Comparison of ENCODE assay signal across 10 cellular contexts in the genomic region with DNA sequence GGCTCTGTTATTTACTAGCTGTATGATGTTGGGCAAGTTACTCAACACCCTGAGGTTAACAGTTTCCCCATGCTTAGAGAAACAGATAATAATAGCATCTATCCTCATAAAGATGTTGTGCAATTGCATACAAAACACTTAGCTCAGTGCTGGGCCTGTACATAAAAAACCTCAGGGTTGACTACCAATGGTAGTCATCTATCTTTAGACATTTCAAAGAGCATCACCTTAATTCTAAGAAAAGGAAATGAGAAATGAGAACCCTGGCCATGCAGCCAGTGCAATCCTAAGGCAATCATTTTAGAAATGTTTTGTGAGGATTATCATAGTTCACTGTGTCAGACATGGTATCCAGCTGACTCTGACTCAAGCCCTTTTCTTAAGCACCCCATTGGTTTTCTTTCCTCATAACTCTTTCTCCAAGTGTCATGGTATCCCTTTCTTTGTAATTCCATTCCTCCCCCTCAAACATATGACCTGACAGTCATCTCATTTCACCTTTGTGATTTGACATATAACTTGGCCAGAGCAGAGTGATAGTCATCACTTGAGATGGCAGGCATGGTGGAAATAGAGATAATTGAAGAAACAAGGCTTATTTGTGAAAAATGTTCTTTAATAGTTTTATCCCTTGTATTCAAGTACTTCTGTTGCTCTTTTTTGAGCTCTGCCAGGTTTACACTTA. TPM values are rescaled to one million over a fixed set of nuclear protein-coding genes. Genes with fewer than 3 reads are reported as not detected.
DNase-seq lines count a peak whose midpoint lies in the region; ATAC-seq, FAIRE-seq and TF ChIP-seq lines count a peak whose summit lies in the region.
"Had no signal": no experiment of that assay in that cellular context is flagged by ENCODE, and none has a peak within 500 bp of the region (broad histone marks: within the 10 kb centered on the region; RNA-seq: fewer than 3 reads in every experiment).

No MANE protein-coding gene starts in this region.

- TF ChIP-seq POLR2A in A549 (IDR thresholded peaks at IDR 0.05; ENCODE audit: low read length): no peak

- CTCF ChIA-PET in A549 (lab: Yijun Ruan, JAX): interaction anchor here (1.0 to 6.5 kb wide), 5 partner anchors 11 to 1254 kb away, joined by 3 to 59 read pairs (median 4); a partner anchor contains a TSS
- CTCF ChIA-PET in Caco-2 (lab: Charles Lee): interaction anchor here (0.7 kb wide), 2 partner anchors 71 to 351 kb away, joined by 3 to 4 read pairs; no protein-coding TSS in a partner anchor

- H3K27me3 ChIP-seq in lower lobe of right lung (ENCODE audit: low read depth) (no peaks in the 10 kb centered on the region), Caco-2 (replicated peaks; ENCODE audit: control insufficient read depth, insufficient read depth, low read length) (no peaks in the 10 kb centered on the region)

- no peak overlapping the region for H3K27ac ChIP-seq in A549
- H3K27ac ChIP-seq in lower lobe of right lung: peak overlapping the region; percentile 69

- no peak for TF ChIP-seq RAD21 in A549 (conservative IDR thresholded peaks at IDR 0.05 in 1 of 2, IDR thresholded peaks at IDR 0.05 in 1 of 2)

- ATAC-seq in A549: no peak
- ATAC-seq in HG02610 (IDR thresholded peaks at IDR 0.05; ENCODE audit: unreplicated experiment): peak; percentile 48
- ATAC-seq in lower lobe of right lung: peak; percentile 78 to 87
- ATAC-seq in GM19395 (IDR thresholded peaks at IDR 0.05; ENCODE audit: unreplicated experiment): no peak

- no peak for TF ChIP-seq CTCF in A549 (IDR thresholded peaks at IDR 0.05)
- TF ChIP-seq CTCF in lower lobe of right lung (IDR thresholded peaks at IDR 0.05): no peak
- TF ChIP-seq CTCF in Caco-2 (IDR thresholded peaks at IDR 0.05; ENCODE audit: insufficient read depth in 1 of 2, low read depth in 1 of 2, low read length in 1 of 2, severe bottlenecking in 1 of 2, unreplicated experiment in 1 of 2): no peak

- H3K36me3 ChIP-seq in lower lobe of right lung (no peaks in the 10 kb centered on the region), Caco-2 (ENCODE audit: control insufficient read depth, insufficient read depth, low read length) (no peaks in the 10 kb centered on the region)

- H3K9me3 ChIP-seq in A549: no peaks in the 10 kb centered on the region
- H3K9me3 ChIP-seq in lower lobe of right lung: no peaks in the 10 kb centered on the region
- no peaks in the 10 kb centered on the region for H3K9me3 ChIP-seq in Caco-2

- TF ChIP-seq EP300 in A549 (IDR thresholded peaks at IDR 0.05): no peak

- no peaks in the 10 kb centered on the region for H3K36me3 Mint-ChIP-seq in activated T-helper 1 cell treated with anti-CD3 and anti-CD28 coated beads, Interleukin-12 subunit alpha, Interleukin-12 subunit beta, Interleukin-2, Interleukin-4 antibody, amounts not matched to agents 30 ng/mL and 10 ng/mL and 1 ng/mL, durations not matched to agents 14 hours and 24 hours and 36 hours (ENCODE audit: low read depth)
- H3K36me3 Mint-ChIP-seq in activated T-helper 2 cell treated with anti-CD3 and anti-CD28 coated beads, Interferon-gamma antibody, Interleukin-2, Interleukin-4, amounts not matched to agents 10 μg/mL and 5 μg/mL and 100 μg/mL, durations not matched to agents 14 hours and 24 hours and 36 hours (ENCODE audit: low read depth): no peaks in the 10 kb centered on the region
- no peaks in the 10 kb centered on the region for H3K36me3 Mint-ChIP-seq in Caco-2 (ENCODE audit: insufficient read depth, unreplicated experiment)

- intact Hi-C loops in activated T-helper 1 cell treated with anti-CD3 and anti-CD28 coated beads, Interleukin-12 subunit alpha, Interleukin-12 subunit beta, Interleukin-2, Interleukin-4 antibody, amounts not matched to agents 30 ng/mL and 10 ng/mL and 1 ng/mL, durations not matched to agents 14 hours and 24 hours and 36 hours (cut with micrococcal nuclease): loop anchor here (5.0 kb wide), 1 partner anchor 42 kb away; no protein-coding TSS in a partner anchor
- intact Hi-C loops in lower lobe of right lung (cut with DNase I): no loop called here
- intact Hi-C loops in activated T-helper 2 cell treated with anti-CD3 and anti-CD28 coated beads, Interferon-gamma antibody, Interleukin-2, Interleukin-4, amounts not matched to agents 10 μg/mL and 5 μg/mL and 100 μg/mL, durations not matched to agents 14 hours and 24 hours and 36 hours (cut with micrococcal nuclease): loop anchor here (5.0 to 10.0 kb wide), 2 partner anchors 117 to 244 kb away; a partner anchor contains a TSS
- intact Hi-C loops in Caco-2 (cut with micrococcal nuclease; ENCODE audit: unreplicated experiment): loop anchor here (5.0 kb wide), 1 partner anchor 127 kb away; no protein-coding TSS in a partner anchor

- H3K4me1 ChIP-seq in A549: no peaks in the 10 kb centered on the region
- H3K4me1 ChIP-seq in lower lobe of right lung: peaks cover 5% of the 10 kb centered on the region
- 0 out of 2 replicates have a peak, but pooled peaks cover 1% of the 10 kb centered on the region for H3K4me1 ChIP-seq in Caco-2

- H3K9me3 Mint-ChIP-seq in activated T-helper 1 cell treated with anti-CD3 and anti-CD28 coated beads, Interleukin-12 subunit alpha, Interleukin-12 subunit beta, Interleukin-2, Interleukin-4 antibody, amounts not matched to agents 30 ng/mL and 10 ng/mL and 1 ng/mL, durations not matched to agents 14 hours and 24 hours and 36 hours: no peaks in the 10 kb centered on the region
- no peaks in the 10 kb centered on the region for H3K9me3 Mint-ChIP-seq in activated T-helper 2 cell treated with anti-CD3 and anti-CD28 coated beads, Interferon-gamma antibody, Interleukin-2, Interleukin-4, amounts not matched to agents 10 μg/mL and 5 μg/mL and 100 μg/mL, durations not matched to agents 14 hours and 24 hours and 36 hours
- H3K9me3 Mint-ChIP-seq in Caco-2 (ENCODE audit: unreplicated experiment): no peaks in the 10 kb centered on the region

- H3K27me3 Mint-ChIP-seq in activated T-helper 1 cell treated with anti-CD3 and anti-CD28 coated beads, Interleukin-12 subunit alpha, Interleukin-12 subunit beta, Interleukin-2, Interleukin-4 antibody, amounts not matched to agents 30 ng/mL and 10 ng/mL and 1 ng/mL, durations not matched to agents 14 hours and 24 hours and 36 hours (ENCODE audit: insufficient read depth): peaks cover 2% of the 10 kb centered on the region
- peaks cover 3% of the 10 kb centered on the region for H3K27me3 Mint-ChIP-seq in activated T-helper 2 cell treated with anti-CD3 and anti-CD28 coated beads, Interferon-gamma antibody, Interleukin-2, Interleukin-4, amounts not matched to agents 10 μg/mL and 5 μg/mL and 100 μg/mL, durations not matched to agents 14 hours and 24 hours and 36 hours (ENCODE audit: low read depth)
- no peaks in the 10 kb centered on the region for H3K27me3 Mint-ChIP-seq in Caco-2 (ENCODE audit: insufficient read depth, unreplicated experiment)

- peak overlapping the region; percentile 66 for H3K27ac Mint-ChIP-seq in activated T-helper 1 cell treated with anti-CD3 and anti-CD28 coated beads, Interleukin-12 subunit alpha, Interleukin-12 subunit beta, Interleukin-2, Interleukin-4 antibody, amounts not matched to agents 30 ng/mL and 10 ng/mL and 1 ng/mL, durations not matched to agents 14 hours and 24 hours and 36 hours
- H3K27ac Mint-ChIP-seq in activated T-helper 2 cell treated with anti-CD3 and anti-CD28 coated beads, Interferon-gamma antibody, Interleukin-2, Interleukin-4, amounts not matched to agents 10 μg/mL and 5 μg/mL and 100 μg/mL, durations not matched to agents 14 hours and 24 hours and 36 hours: no peak overlapping the region
- no peak overlapping the region for H3K27ac Mint-ChIP-seq in Caco-2 (ENCODE audit: unreplicated experiment)

- DNase-seq in A549 (ENCODE audit: low read depth in 1 of 2, low spot score in 1 of 2): no peak
- DNase-seq in activated T-helper 1 cell treated with anti-CD3 and anti-CD28 coated beads, Interleukin-12 subunit alpha, Interleukin-12 subunit beta, Interleukin-2, Interleukin-4 antibody, amounts not matched to agents 30 ng/mL and 10 ng/mL and 1 ng/mL, durations not matched to agents 14 hours and 24 hours and 36 hours (ENCODE audit: low spot score): no peak
- no peak for DNase-seq in lower lobe of right lung
- no peak for DNase-seq in activated T-helper 2 cell treated with anti-CD3 and anti-CD28 coated beads, Interferon-gamma antibody, Interleukin-2, Interleukin-4, amounts not matched to agents 10 μg/mL and 5 μg/mL and 100 μg/mL, durations not matched to agents 14 hours and 24 hours and 36 hours (ENCODE audit: low spot score)
- no peak for DNase-seq in activated effector memory CD4-positive, alpha-beta T cell treated with Interleukin-2 at 50 U/mL for 16 hours
- no peak for DNase-seq in Caco-2
- DNase-seq: activated naive CD4-positive, alpha-beta T cell; MM.1S had no signal

- H3K4me2 ChIP-seq in A549: no peak overlapping the region

- peaks cover 21% of the 10 kb centered on the region for H3K4me1 Mint-ChIP-seq in activated T-helper 1 cell treated with anti-CD3 and anti-CD28 coated beads, Interleukin-12 subunit alpha, Interleukin-12 subunit beta, Interleukin-2, Interleukin-4 antibody, amounts not matched to agents 30 ng/mL and 10 ng/mL and 1 ng/mL, durations not matched to agents 14 hours and 24 hours and 36 hours (ENCODE audit: low read depth)
- peaks cover 6% of the 10 kb centered on the region for H3K4me1 Mint-ChIP-seq in activated T-helper 2 cell treated with anti-CD3 and anti-CD28 coated beads, Interferon-gamma antibody, Interleukin-2, Interleukin-4, amounts not matched to agents 10 μg/mL and 5 μg/mL and 100 μg/mL, durations not matched to agents 14 hours and 24 hours and 36 hours (ENCODE audit: low read depth)
- H3K4me1 Mint-ChIP-seq in Caco-2 (ENCODE audit: low read depth, unreplicated experiment): peaks cover under 1% of the 10 kb centered on the region

- peak; percentile 7 for FAIRE-seq in A549 (lab: Jason Lieb, UNC)

- no peak overlapping the region for H3K4me3 ChIP-seq in A549
- no peak overlapping the region for H3K4me3 ChIP-seq in lower lobe of right lung
- H3K4me3 ChIP-seq in Caco-2 (ENCODE audit: low read depth, low read length): no peak overlapping the region

- BruUV-seq in Caco-2 (replicated peaks; lab: Mats Ljungman, UMichigan): no TSS peak

- POLR2A ChIA-PET in A549 (lab: Yijun Ruan, JAX): no interaction called here
- POLR2A ChIA-PET in Caco-2 (lab: Charles Lee): no interaction called here

- H3K4me3 Mint-ChIP-seq in activated T-helper 1 cell treated with anti-CD3 and anti-CD28 coated beads, Interleukin-12 subunit alpha, Interleukin-12 subunit beta, Interleukin-2, Interleukin-4 antibody, amounts not matched to agents 30 ng/mL and 10 ng/mL and 1 ng/mL, durations not matched to agents 14 hours and 24 hours and 36 hours: no peak overlapping the region
- H3K4me3 Mint-ChIP-seq in activated T-helper 2 cell treated with anti-CD3 and anti-CD28 coated beads, Interferon-gamma antibody, Interleukin-2, Interleukin-4, amounts not matched to agents 10 μg/mL and 5 μg/mL and 100 μg/mL, durations not matched to agents 14 hours and 24 hours and 36 hours (ENCODE audit: low read depth): no peak overlapping the region
- no peak overlapping the region for H3K4me3 Mint-ChIP-seq in Caco-2 (ENCODE audit: unreplicated experiment)

RNA-seq across cellular contexts. Expression of a gene that starts 29.5 kb away (rescaled TPM):
- polyA plus RNA-seq in A549 (2011; rRNA removed) (30.9 and 43.2 TPM in 2 replicates), A549 (2017; fragmentation: RNase III; extraction: RNeasy Plus Mini Kit Qiagen cat#74134 plus additional on column Dnase treatment) (15.4 to 16.9 TPM (median 15.5 TPM) in 3 replicates)
- 6.8 and 8.9 TPM in 2 replicates for polyA plus RNA-seq in A549 (2012; cell fraction: cytosol; rRNA removed)
- 8.3 and 18.3 TPM in 2 replicates for polyA plus RNA-seq in A549 (2012; cell fraction: nucleus; rRNA removed)
- polyA minus RNA-seq in A549 (2011; rRNA and poly(A)+ RNA removed): 32.5 and 41.6 TPM in 2 replicates
- 86.9 and 95.9 TPM in 2 replicates for total RNA-seq in activated T-helper 1 cell treated with anti-CD3 and anti-CD28 coated beads, Interleukin-12 subunit alpha, Interleukin-12 subunit beta, Interleukin-2, Interleukin-4 antibody, amounts not matched to agents 30 ng/mL and 10 ng/mL and 1 ng/mL, durations not matched to agents 14 hours and 24 hours and 36 hours
- total RNA-seq in lower lobe of right lung (82.7 TPM), Caco-2 (2022) (49.3 and 50.0 TPM in 2 replicates)
- 87.9 TPM in 2 replicates for total RNA-seq in activated T-helper 2 cell treated with anti-CD3 and anti-CD28 coated beads, Interferon-gamma antibody, Interleukin-2, Interleukin-4, amounts not matched to agents 10 μg/mL and 5 μg/mL and 100 μg/mL, durations not matched to agents 14 hours and 24 hours and 36 hours

Comparison
In these comparisons a context has a peak if more than half of its experiments do, and no peak if none do; other contexts are left out.
1. ATAC-seq: peak in HG02610 (single experiment) and lower lobe of right lung (2 of 2); none in A549 (0 of 2) and GM19395 (single experiment).